Comparison of ENCODE assay signal across 16 cellular contexts in the genomic region with DNA sequence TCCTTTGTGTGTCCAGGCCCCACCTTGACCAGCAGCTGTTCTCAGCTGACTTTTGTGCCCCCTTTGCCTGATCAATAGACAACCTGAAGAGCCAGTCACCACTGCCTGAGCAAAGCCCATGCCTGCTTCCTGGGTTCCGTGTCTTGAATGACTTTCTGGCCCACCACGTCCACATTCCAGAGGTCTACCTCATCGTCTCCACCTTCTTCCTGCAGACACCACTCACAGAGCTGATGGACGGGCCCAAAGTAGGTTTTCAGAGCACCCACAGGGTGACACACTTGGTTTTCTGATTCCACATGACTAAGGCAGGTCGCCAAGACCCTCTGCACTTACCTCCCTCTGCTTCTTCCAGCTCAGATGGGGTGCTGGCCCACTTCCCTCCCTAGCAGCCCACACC.
"Had no signal": no experiment of that assay in that cellular context is flagged by ENCODE, and none has a peak within 500 bp of the region (broad histone marks: within the 10 kb centered on the region; RNA-seq: fewer than 3 reads in every experiment).

No MANE protein-coding gene starts in this region.

- H3K9me3 ChIP-seq: testis, upper lobe of right lung had no signal

- H2AFZ ChIP-seq: parathyroid adenoma had no signal

- H3K9ac ChIP-seq: parathyroid adenoma had no signal

- H3K36me3 ChIP-seq: cardiac muscle cell, upper lobe of right lung had no signal

- H3K4me1 ChIP-seq: parathyroid adenoma, testis, upper lobe of right lung had no signal

- H3K27ac Mint-ChIP-seq: activated naive CD8-positive, alpha-beta T cell had no signal

- H3K27me3 ChIP-seq: cardiac muscle cell, testis, upper lobe of right lung had no signal

- H3K27ac ChIP-seq: cardiac muscle cell, parathyroid adenoma, testis, upper lobe of right lung had no signal

- H3K4me3 Mint-ChIP-seq: activated naive CD8-positive, alpha-beta T cell; stimulated activated naive CD8-positive, alpha-beta T cell treated with anti-CD3 and anti-CD28 coated beads, Interleukin-15, amount 100 ng/mL, for 72 hours had no signal

- ATAC-seq: stimulated activated naive CD8-positive, alpha-beta T cell treated with anti-CD3 and anti-CD28 coated beads, Interleukin-15, amount 100 ng/mL, for 72 hours; upper lobe of right lung had no signal

- H3K9me3 Mint-ChIP-seq: stimulated activated naive CD8-positive, alpha-beta T cell treated with anti-CD3 and anti-CD28 coated beads, Interleukin-15, amount 100 ng/mL, for 72 hours had no signal

- H3K4me3 ChIP-seq: cardiac muscle cell, testis, upper lobe of right lung had no signal

- DNase-seq: activated CD4-positive, alpha-beta T cell treated with anti-CD3 and anti-CD28 coated beads, Interleukin-2, amount 50 U/mL, for 4 hours; activated effector memory CD4-positive, alpha-beta T cell treated with Interleukin-2 at 50 U/mL for 16 hours; activated T-cell treated with anti-CD3 and anti-CD28 coated beads, Interleukin-2, amount 50 U/mL, for 1 hour; anterior cingulate cortex; foreskin melanocyte; kidney; midbrain; retina; stimulated activated CD4-positive, alpha-beta T cell treated with anti-CD3 and anti-CD28 coated beads, Interleukin-4, amount 100 ng/mL, for 1 hour; stimulated activated CD8-positive, alpha-beta memory T cell treated with anti-CD3 and anti-CD28 coated beads, Interleukin-4, amount 100 ng/mL, for 48 hours; stimulated activated naive CD8-positive, alpha-beta T cell treated with anti-CD3 and anti-CD28 coated beads, Interleukin-15, amount 100 ng/mL, for 72 hours; testis; upper lobe of right lung had no signal

- H3K36me3 Mint-ChIP-seq: activated naive CD8-positive, alpha-beta T cell had no signal

- H3K79me2 ChIP-seq: parathyroid adenoma had no signal
